In the genomic region with DNA sequence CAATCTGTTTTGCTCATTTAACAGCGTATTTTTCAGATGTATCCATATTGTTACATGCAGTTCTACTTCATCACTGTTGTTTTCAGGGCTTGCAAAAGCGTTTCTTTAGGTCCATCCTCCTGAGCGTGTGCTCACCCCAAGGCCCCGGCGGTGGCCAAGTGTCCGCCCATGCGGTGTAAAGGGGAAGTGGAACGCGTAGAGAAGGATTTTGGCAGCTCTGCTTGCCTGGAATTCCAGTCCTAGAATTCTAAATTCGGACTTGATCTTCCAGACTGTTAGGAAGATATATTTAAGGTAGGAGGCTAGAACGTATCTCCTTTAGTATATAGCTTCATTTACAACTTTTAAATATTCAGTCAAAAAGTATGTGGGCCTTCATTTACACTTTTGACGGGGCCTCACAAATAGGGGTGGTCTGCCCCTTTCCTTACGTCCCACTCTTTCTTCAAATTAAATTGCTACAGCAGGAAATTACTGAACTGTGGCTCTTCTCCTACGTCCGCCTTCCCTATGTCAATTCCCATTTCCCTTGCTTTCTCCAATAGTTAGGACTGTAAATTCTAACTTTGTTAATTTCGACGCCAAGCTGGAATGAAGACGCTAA, we compare ENCODE assay signal across 8 cellular contexts. TPM values are rescaled to one million over a fixed set of nuclear protein-coding genes. Genes with fewer than 3 reads are reported as not detected.
DNase-seq lines count a peak whose midpoint lies in the region; ATAC-seq, FAIRE-seq and TF ChIP-seq lines count a peak whose summit lies in the region.

No MANE protein-coding gene starts in this region.

- peak; percentile 30 to 62 for DNase-seq in NCI-H524 (lab: John Stamatoyannopoulos, UW)
- DNase-seq in NCI-H524 treated with DMSO at 0.1 percent for 48 hours (lab: John Stamatoyannopoulos, UW): no peak
- DNase-seq in NCI-H2196 (lab: John Stamatoyannopoulos, UW; ENCODE audit: unreplicated experiment): peak; percentile 36
- DNase-seq in K562 (ENCODE audit: extremely low read depth in 1 of 4, low spot score in 3 of 4): peak; percentile 29 to 79 (median 45)
- peak; percentile 45 for DNase-seq in iPS-NIHi7 (ENCODE audit: extremely low spot score)
- peak; percentile 6 for DNase-seq in small intestine

- peaks cover 44% of the 10 kb centered on the region for H3K79me2 ChIP-seq in K562 (ENCODE audit: control insufficient read depth, insufficient read depth, low read length)

- peak overlapping the region; percentile 93 for H2AFZ ChIP-seq in K562 (ENCODE audit: low read depth, low read length)

- ATAC-seq in K562: peak; percentile 63
- ATAC-seq in HG02981 (IDR thresholded peaks at IDR 0.05; ENCODE audit: unreplicated experiment): no peak
- no peak for ATAC-seq in GM21360 (IDR thresholded peaks at IDR 0.05; ENCODE audit: unreplicated experiment)

- H3K4me1 ChIP-seq in K562 (replicated peaks in 1 of 2; ENCODE audit: control insufficient read depth in 2 of 2, insufficient read depth in 2 of 2, low read length in 2 of 2) (peaks cover 6 to 11% of the 10 kb centered on the region in 2 experiments; a peak in 4 of 5 replicates), small intestine (ENCODE audit: control insufficient read depth in 2 of 2, insufficient read depth in 1 of 2, low read depth in 1 of 2, low read length in 1 of 2) (peaks cover 2 to 10% of the 10 kb centered on the region in 2 donors)

- peak overlapping the region; percentile 20; the same call in 1 of the 2 replicates for H3K4me3 ChIP-seq in K562
- H3K4me3 ChIP-seq in small intestine (ENCODE audit: low read depth in 1 of 2, low read length in 2 of 2): peak overlapping the region in 1 of 2 donors; percentile 25

- FAIRE-seq in K562 (lab: Jason Lieb, UNC): peak; percentile 73
- FAIRE-seq in small intestine (lab: Jason Lieb, UNC): no peak

- H3K4me2 ChIP-seq in K562 (ENCODE audit: insufficient read depth, low read length): peak overlapping the region; percentile 95

- TF ChIP-seq EP300 in K562 (IDR thresholded peaks at IDR 0.05; ENCODE audit: low read length): no peak

- no peaks in the 10 kb centered on the region for H3K9me1 ChIP-seq in K562 (ENCODE audit: control insufficient read depth, insufficient read depth, low read length)

- TF ChIP-seq POLR2A in K562 (conservative IDR thresholded peaks at IDR 0.05): peak; percentile 79; the same call in 1 of the 2 replicates

- POLR2A ChIA-PET in K562 (lab: Yijun Ruan, JAX): interaction anchor here (0.7 to 1.6 kb wide), 10 partner anchors 10 to 417 kb away, joined by 3 to 20 read pairs (median 3); no protein-coding TSS in a partner anchor

- peaks cover 18% of the 10 kb centered on the region for H4K20me1 ChIP-seq in K562 (replicated peaks; ENCODE audit: control insufficient read depth, insufficient read depth, low read length)

- TF ChIP-seq CTCF in K562 (IDR thresholded peaks at IDR 0.05 in 2 of 3, conservative IDR thresholded peaks at IDR 0.05 in 1 of 3; ENCODE audit: insufficient read depth in 2 of 3, low read depth in 1 of 3, low read length in 3 of 3): 0 out of 6 replicates have a peak, but pooled peaks of 1 of the 3 experiments have one; percentile 31

- H3K9ac ChIP-seq in K562 (ENCODE audit: insufficient read depth in 1 of 2, low read depth in 2 of 2, low read length in 2 of 2): peak overlapping the region; percentile 73 to 75; a peak in 3 of 4 replicates

- peak overlapping the region; percentile 96 for H3K27ac ChIP-seq in K562 (ENCODE audit: extremely low read depth, low read depth, low read length)
- peak overlapping the region; percentile 34 to 98 for H3K27ac ChIP-seq in small intestine (ENCODE audit: low read depth in 1 of 2, low read length in 1 of 2)

- H3K36me3 ChIP-seq in K562 (ENCODE audit: control insufficient read depth, insufficient read depth, low read length) (no peaks in the 10 kb centered on the region; the same call in 1 of the 3 replicates), small intestine (ENCODE audit: control insufficient read depth in 2 of 2, insufficient read depth in 2 of 2, low read length in 2 of 2) (no peaks in the 10 kb centered on the region)

- CTCF ChIA-PET in K562 (lab: Yijun Ruan, JAX; ENCODE audit: low intra/inter-chr PET ratio): no interaction called here

- no peaks in the 10 kb centered on the region for H3K9me3 ChIP-seq in K562 (replicated peaks; ENCODE audit: control insufficient read depth, insufficient read depth, low read depth, low read length)
- H3K9me3 ChIP-seq in small intestine (ENCODE audit: control insufficient read depth, low read depth): no peaks in the 10 kb centered on the region

- in situ Hi-C loops in K562 (cut with MboI): no loop called here

- intact Hi-C loops in K562 (cut with micrococcal nuclease): loop anchor here (2.0 to 5.0 kb wide), 2 partner anchors 29 to 142 kb away; a partner anchor contains a TSS

- TF ChIP-seq RAD21 in K562 (CRISPR knock-in tag; conservative IDR thresholded peaks at IDR 0.05 in 1 of 2, IDR thresholded peaks at IDR 0.05 in 1 of 2): no peak

- no peaks in the 10 kb centered on the region for H3K27me3 ChIP-seq in K562 (ENCODE audit: control insufficient read depth in 2 of 2, insufficient read depth in 2 of 2, low read length in 2 of 2)
- H3K27me3 ChIP-seq in small intestine (ENCODE audit: control insufficient read depth in 2 of 2, insufficient read depth in 2 of 2, low read length in 2 of 2): no peaks in the 10 kb centered on the region

- 2% methylated on average over 17 of the region's 18 CpGs for WGBS in K562 (ENCODE audit: insufficient coverage, low coverage, missing lambda C conversion rate)
- 28 to 46% (median 33%) methylated on average over 18 of the region's 18 CpGs for WGBS in small intestine, 3 donors

- TSS peak; percentile 85 for BruUV-seq in K562 (replicated peaks; lab: Mats Ljungman, UMichigan)

RNA-seq across cellular contexts. Expression of a gene that starts 0.6 kb away (rescaled TPM):
- total RNA-seq in K562 (2011; cell fraction: chromatin; rRNA removed; ENCODE audit: low replicate concordance): 86.1 and 137 TPM in 2 replicates
- total RNA-seq in K562 (2011; cell fraction: nucleolus; rRNA removed): 23.0 and 30.1 TPM in 2 replicates
- total RNA-seq in K562 (2011; cell fraction: nucleoplasm; rRNA removed): 48.8 and 56.6 TPM in 2 replicates
- 26.7 and 28.0 TPM in 2 replicates for total RNA-seq in K562 (2014; rRNA removed)
- 48.7 and 56.5 TPM in 2 replicates for total RNA-seq in K562 (2014; rRNA removed; fragmentation: Illumina TruSeq; extraction: Trizol)
- 32.0 and 35.2 TPM in 2 replicates for total RNA-seq in K562 (2015; rRNA removed; fragmentation: Illumina TruSeq; extraction: Trizol)
- total RNA-seq in K562 (2021): 42.8 and 48.2 TPM in 2 replicates
- polyA plus RNA-seq in K562 (2011; rRNA removed): 75.2 and 85.8 TPM in 2 replicates
- polyA plus RNA-seq in K562 (2011; cell fraction: cytosol; rRNA removed): 13.5 and 23.4 TPM in 2 replicates
- polyA plus RNA-seq in K562 (2011; cell fraction: nucleus; rRNA removed): 27.0 and 42.7 TPM in 2 replicates
- 20.5 and 23.1 TPM in 2 replicates for polyA plus RNA-seq in K562 (2012)
- polyA plus RNA-seq in K562 (2014; fragmentation: Illumina TruSeq; extraction: Trizol): 24.4 and 29.0 TPM in 2 replicates
- polyA plus RNA-seq in K562 (2014; fragmentation: Nextera tagmentation; extraction: Ambion mirVana): 10 to 100 TPM; 43.7 to 49.3 TPM
- 23.4 and 25.8 TPM in 2 replicates for polyA plus RNA-seq in K562 (2014; rRNA removed)
- polyA minus RNA-seq in K562 (2011; rRNA and poly(A)+ RNA removed): 104 and 139 TPM in 2 replicates
- 35.6 and 41.3 TPM in 2 replicates for polyA minus RNA-seq in K562 (2011; cell fraction: cytosol; rRNA and poly(A)+ RNA removed)
- 27.5 and 53.5 TPM in 2 replicates for polyA minus RNA-seq in K562 (2011; cell fraction: nucleus; rRNA and poly(A)+ RNA removed)
- 10 to 100 TPM; 17.9 to 40.9 (median 35.9) TPM for polyA plus RNA-seq in small intestine
